ENCODE assay signal across 21 cellular contexts in the genomic region with DNA sequence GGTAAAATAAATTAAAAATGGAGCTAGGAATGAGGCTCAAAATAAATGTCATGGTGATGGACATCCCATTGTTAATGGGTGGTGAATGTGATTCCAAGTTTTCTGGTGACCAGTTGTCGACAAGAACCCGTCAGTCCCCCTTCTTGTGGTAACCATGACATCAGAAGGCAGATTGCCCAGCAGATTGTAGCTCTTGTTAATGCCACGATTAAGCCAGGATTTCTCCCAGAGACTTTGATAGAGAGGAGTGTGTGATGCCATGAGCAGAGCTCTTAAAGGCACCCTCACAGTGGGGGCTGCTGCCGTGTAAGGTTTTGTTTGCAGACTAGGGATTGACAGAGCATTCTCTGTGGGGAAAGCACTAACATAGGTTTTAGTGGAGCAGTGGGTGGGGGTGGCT. TPM values are rescaled to one million over a fixed set of nuclear protein-coding genes. Genes with fewer than 3 reads are reported as not detected.
DNase-seq lines count a peak whose midpoint lies in the region; ATAC-seq and TF ChIP-seq lines count a peak whose summit lies in the region.
"Had no signal": no experiment of that assay in that cellular context is flagged by ENCODE, and none has a peak within 500 bp of the region (broad histone marks: within the 10 kb centered on the region; RNA-seq: fewer than 3 reads in every experiment).

No MANE protein-coding gene starts in this region.

- DNase-seq in NCI-H1092 treated with DMSO at 0.1 percent for 48 hours (lab: John Stamatoyannopoulos, UW) (peak; percentile 15), NCI-H1092 (lab: John Stamatoyannopoulos, UW) (no peak), DMS79 treated with DMSO at 0.1 percent for 48 hours (lab: John Stamatoyannopoulos, UW) (peak; percentile 71), NCI-H82 (lab: John Stamatoyannopoulos, UW) (peak; percentile 91), retina (peak; percentile 43), NCI-H510A (lab: John Stamatoyannopoulos, UW) (no peak), esophagus muscularis mucosa (ENCODE audit: extremely low spot score) (no peak)
- DNase-seq: 8988T; CD8-positive, alpha-beta T cell; Kasumi-1; MM.1S; NCI-H2029; NCI-H774; T-helper 1 cell had no signal

- no peaks in the 10 kb centered on the region for H3K9me3 ChIP-seq in esophagus muscularis mucosa
- H3K9me3 ChIP-seq: BLaER1, HAP-1 had no signal

- H3K36me3 ChIP-seq in esophagus muscularis mucosa: no peaks in the 10 kb centered on the region
- H3K36me3 ChIP-seq: BLaER1, HAP-1 had no signal

- intact Hi-C loops in esophagus muscularis mucosa (cut with DNase I): no loop called here

- no peak for TF ChIP-seq POLR2A in esophagus muscularis mucosa (IDR thresholded peaks at IDR 0.05; ENCODE audit: low read depth)

- no peak for ATAC-seq in HG03045 (IDR thresholded peaks at IDR 0.05; ENCODE audit: unreplicated experiment)
- ATAC-seq: CD8-positive, alpha-beta T cell; Panc1; Right ventricle myocardium inferior had no signal

- no peak for TF ChIP-seq EP300 in esophagus muscularis mucosa (IDR thresholded peaks at IDR 0.05)

- 53% methylated on average over 4 of the region's 4 CpGs for WGBS in esophagus muscularis mucosa

- no peak for TF ChIP-seq CTCF in esophagus muscularis mucosa (IDR thresholded peaks at IDR 0.05)

- no peak overlapping the region for H3K27ac ChIP-seq in esophagus muscularis mucosa (replicated peaks in 1 of 4)
- H3K27ac ChIP-seq: BLaER1, HL-60, SK-N-MC had no signal

- no peak overlapping the region for H3K4me3 ChIP-seq in esophagus muscularis mucosa
- H3K4me3 ChIP-seq: BLaER1, HAP-1, SK-N-MC had no signal

- peaks cover 0 to 2% (median 0%) of the 10 kb centered on the region in 4 donors for H3K27me3 ChIP-seq in esophagus muscularis mucosa
- H3K27me3 ChIP-seq: BLaER1 had no signal

- H3K4me1 ChIP-seq in esophagus muscularis mucosa: peaks cover 0 to 7% (median 0%) of the 10 kb centered on the region in 4 donors
- H3K4me1 ChIP-seq: BLaER1, HAP-1 had no signal

RNA-seq across cellular contexts. Expression of gene ASPG, which starts 50.2 kb away (rescaled TPM):
- under 1 TPM in 3 of 4 donors, not detected in 1; 0.33 to 0.75 (median 0.45) TPM for total RNA-seq in esophagus muscularis mucosa
- total RNA-seq: CD8-positive, alpha-beta T cell had no signal

Comparison
In these comparisons a context has a peak if more than half of its experiments do, and no peak if none do; other contexts are left out.
1. DNase-seq: peak in NCI-H1092 treated with DMSO at 0.1 percent for 48 hours (single experiment), DMS79 treated with DMSO at 0.1 percent for 48 hours (single experiment), NCI-H82 (single experiment) and retina (single experiment); none in NCI-H1092 (single experiment), NCI-H510A (single experiment) and esophagus muscularis mucosa (single experiment).